In genomic region chr5:170681013-170681433, GRCh38 we compare ENCODE assay signal across 9 cellular contexts.
A peak's percentile ranks its signal among the peaks of the same experiment; 100 is the strongest.
DNase-seq lines count a peak whose midpoint lies in the region; ATAC-seq and TF ChIP-seq lines count a peak whose summit lies in the region.
"Had no signal": no experiment of that assay in that cellular context is flagged by ENCODE, and none has a peak within 500 bp of the region (broad histone marks: within the 10 kb centered on the region; RNA-seq: fewer than 3 reads in every experiment).

No MANE protein-coding gene starts in this region.

- no peaks in the 10 kb centered on the region for H3K4me1 ChIP-seq in PC-9 (replicated peaks; ENCODE audit: insufficient read depth)

- TF ChIP-seq RAD21 in neural cell (conservative IDR thresholded peaks at IDR 0.05) = no peak

- H3K27me3 ChIP-seq in neural cell (ENCODE audit: insufficient read depth, low read depth, low read length) = peaks cover 51% of the 10 kb centered on the region
- peaks cover 87% of the 10 kb centered on the region for H3K27me3 ChIP-seq in PC-9 (ENCODE audit: insufficient read depth, low read depth)

- H3K4me2 ChIP-seq in neural cell (ENCODE audit: low read length) (peak overlapping the region; percentile 5), PC-9 (no peak overlapping the region)

- no peak for TF ChIP-seq EP300 in neural cell (conservative IDR thresholded peaks at IDR 0.05; ENCODE audit: poor library complexity, severe bottlenecking)

- in situ Hi-C loops in GM13977 (cut with MboI; ENCODE audit: low pct_unique_long_range_greater_than_20kb, low sequenced_read_pairs, unreplicated experiment) = no loop called here

- peak; percentile 50 for DNase-seq in GM13977 (ENCODE audit: low spot score)
- peak; percentile 61 for DNase-seq in SIG-M5 treated with dmso at 0.1 percent for 504 hours (lab: John Stamatoyannopoulos, UW; ENCODE audit: unreplicated experiment)
- DNase-seq in epidermal melanocyte (ENCODE audit: insufficient read length, low spot score) = peak; percentile 43
- DNase-seq in PC-9 = no peak
- no peak for DNase-seq in NCI-H345 (lab: John Stamatoyannopoulos, UW)
- no peak for DNase-seq in midbrain (lab: John Stamatoyannopoulos, UW)

- no peaks in the 10 kb centered on the region for H3K9me3 ChIP-seq in neural cell (ENCODE audit: low read length)
- H3K9me3 ChIP-seq in PC-9 (ENCODE audit: insufficient read depth, low read depth) = no peaks in the 10 kb centered on the region

- H3K9ac ChIP-seq in neural cell (ENCODE audit: low read length) = no peak overlapping the region

- H3K79me2 ChIP-seq in neural cell (replicated peaks; ENCODE audit: insufficient read depth, low read length) (no peaks in the 10 kb centered on the region), PC-9 (ENCODE audit: low read depth) (no peaks in the 10 kb centered on the region)

- H3K9me2 ChIP-seq in neural cell (ENCODE audit: insufficient read depth, low read length) = no peaks in the 10 kb centered on the region
- no peaks in the 10 kb centered on the region for H3K9me2 ChIP-seq in PC-9 (ENCODE audit: insufficient read depth)

- H3K27ac ChIP-seq in neural cell (ENCODE audit: low read length) = no peak overlapping the region
- no peak overlapping the region for H3K27ac ChIP-seq in PC-9
- H3K27ac ChIP-seq: SK-N-MC had no signal

- peak; percentile 62 for ATAC-seq in HG02642 (IDR thresholded peaks at IDR 0.05; ENCODE audit: poor library complexity, unreplicated experiment)

- intact Hi-C loops in PC-9 (cut with micrococcal nuclease; ENCODE audit: unreplicated experiment) = no loop called here

- H3F3A ChIP-seq in neural cell (ENCODE audit: insufficient read depth, low read length, poor library complexity, severe bottlenecking) (no peaks in the 10 kb centered on the region), PC-9 (ENCODE audit: insufficient read depth, low read depth) (no peaks in the 10 kb centered on the region)

- H3K36me3 ChIP-seq in neural cell (ENCODE audit: insufficient read depth, low read length) (no peaks in the 10 kb centered on the region), PC-9 (ENCODE audit: low read depth) (no peaks in the 10 kb centered on the region)

- H2AFZ ChIP-seq in neural cell (ENCODE audit: low read depth, low read length) (no peak overlapping the region), PC-9 (no peak overlapping the region)

- no peak for TF ChIP-seq CTCF in GM13977 (IDR thresholded peaks at IDR 0.05; ENCODE audit: extremely low read depth, insufficient read depth, missing control alignments)
- no peak for TF ChIP-seq CTCF in neural cell (IDR thresholded peaks at IDR 0.05; ENCODE audit: poor library complexity, severe bottlenecking)
- TF ChIP-seq CTCF in PC-9 (conservative IDR thresholded peaks at IDR 0.05) = no peak

- no peaks in the 10 kb centered on the region for H4K20me1 ChIP-seq in neural cell (ENCODE audit: insufficient read depth)
- no peaks in the 10 kb centered on the region for H4K20me1 ChIP-seq in PC-9 (ENCODE audit: insufficient read depth)

- no TSS peak for BruUV-seq in PC-9 (replicated peaks; lab: Mats Ljungman, UMichigan)

- POLR2A ChIA-PET in PC-9 (lab: Charles Lee; ENCODE audit: unreplicated experiment) = interaction anchor here (0.6 kb wide), 1 partner anchor 21 kb away, joined by 5 read pairs; no protein-coding TSS in a partner anchor

- peak overlapping the region; percentile 58 for H3K4me3 ChIP-seq in neural cell (ENCODE audit: low read length)
- no peak overlapping the region for H3K4me3 ChIP-seq in PC-9
- H3K4me3 ChIP-seq: SK-N-MC had no signal

- CTCF ChIA-PET in PC-9 (lab: Charles Lee) = no interaction called here

TF ChIP-seq in neural cell, 6 proteins besides CTCF, POLR2A, EP300 and RAD21:
- TF ChIP-seq, protein P1, sequence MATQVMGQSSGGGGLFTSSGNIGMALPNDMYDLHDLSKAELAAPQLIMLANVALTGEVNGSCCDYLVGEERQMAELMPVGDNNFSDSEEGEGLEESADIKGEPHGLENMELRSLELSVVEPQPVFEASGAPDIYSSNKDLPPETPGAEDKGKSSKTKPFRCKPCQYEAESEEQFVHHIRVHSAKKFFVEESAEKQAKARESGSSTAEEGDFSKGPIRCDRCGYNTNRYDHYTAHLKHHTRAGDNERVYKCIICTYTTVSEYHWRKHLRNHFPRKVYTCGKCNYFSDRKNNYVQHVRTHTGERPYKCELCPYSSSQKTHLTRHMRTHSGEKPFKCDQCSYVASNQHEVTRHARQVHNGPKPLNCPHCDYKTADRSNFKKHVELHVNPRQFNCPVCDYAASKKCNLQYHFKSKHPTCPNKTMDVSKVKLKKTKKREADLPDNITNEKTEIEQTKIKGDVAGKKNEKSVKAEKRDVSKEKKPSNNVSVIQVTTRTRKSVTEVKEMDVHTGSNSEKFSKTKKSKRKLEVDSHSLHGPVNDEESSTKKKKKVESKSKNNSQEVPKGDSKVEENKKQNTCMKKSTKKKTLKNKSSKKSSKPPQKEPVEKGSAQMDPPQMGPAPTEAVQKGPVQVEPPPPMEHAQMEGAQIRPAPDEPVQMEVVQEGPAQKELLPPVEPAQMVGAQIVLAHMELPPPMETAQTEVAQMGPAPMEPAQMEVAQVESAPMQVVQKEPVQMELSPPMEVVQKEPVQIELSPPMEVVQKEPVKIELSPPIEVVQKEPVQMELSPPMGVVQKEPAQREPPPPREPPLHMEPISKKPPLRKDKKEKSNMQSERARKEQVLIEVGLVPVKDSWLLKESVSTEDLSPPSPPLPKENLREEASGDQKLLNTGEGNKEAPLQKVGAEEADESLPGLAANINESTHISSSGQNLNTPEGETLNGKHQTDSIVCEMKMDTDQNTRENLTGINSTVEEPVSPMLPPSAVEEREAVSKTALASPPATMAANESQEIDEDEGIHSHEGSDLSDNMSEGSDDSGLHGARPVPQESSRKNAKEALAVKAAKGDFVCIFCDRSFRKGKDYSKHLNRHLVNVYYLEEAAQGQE (IDR thresholded peaks at IDR 0.05; ENCODE audit: borderline replicate concordance) = peak; percentile 76
- no peak for TF ChIP-seq POLR2AphosphoS5 (IDR thresholded peaks at IDR 0.05)
TF ChIP-seq in neural cell: peak in this region for 1.

Comparison
In these comparisons a context has a peak if more than half of its experiments do, and no peak if none do; other contexts are left out.
1. DNase-seq: peak in GM13977 (single experiment), SIG-M5 treated with dmso at 0.1 percent for 504 hours (single experiment) and epidermal melanocyte (single experiment); none in PC-9 (0 of 2), NCI-H345 (single experiment) and midbrain (single experiment).